In genomic region chr4:101141230-101141629, GRCh38 we compare ENCODE assay signal across 23 cellular contexts.
A peak's percentile ranks its signal among the peaks of the same experiment; 100 is the strongest.
DNase-seq lines count a peak whose midpoint lies in the region; ATAC-seq and TF ChIP-seq lines count a peak whose summit lies in the region.
"Had no signal": no experiment of that assay in that cellular context is flagged by ENCODE, and none has a peak within 500 bp of the region (broad histone marks: within the 10 kb centered on the region; RNA-seq: fewer than 3 reads in every experiment).

No MANE protein-coding gene starts in this region.

- WGBS in H9 (ENCODE audit: extremely low coverage, insufficient read length, low lambda C conversion rate): no CpG with 5 or more reads among the region's 5 CpGs

- H3K9me3 ChIP-seq in H9 (ENCODE audit: control insufficient read depth, low read depth, low read length): no peaks in the 10 kb centered on the region
- no peaks in the 10 kb centered on the region for H3K9me3 ChIP-seq in effector memory CD4-positive, alpha-beta T cell (ENCODE audit: control insufficient read depth, low read length)
- H3K9me3 ChIP-seq: colonic mucosa, prostate gland, vagina had no signal

- H3K9me3 Mint-ChIP-seq in H9: no peaks in the 10 kb centered on the region
- H3K9me3 Mint-ChIP-seq in WTC11: no peaks in the 10 kb centered on the region
- no peaks in the 10 kb centered on the region for H3K9me3 Mint-ChIP-seq in activated naive CD4-positive, alpha-beta T cell treated with anti-CD3 and anti-CD28 coated beads for 36 hours
- H3K9me3 Mint-ChIP-seq: T-cell had no signal

- H3K27me3 Mint-ChIP-seq in H9 (ENCODE audit: low read depth): no peaks in the 10 kb centered on the region
- no peaks in the 10 kb centered on the region for H3K27me3 Mint-ChIP-seq in WTC11 (ENCODE audit: low read depth)
- H3K27me3 Mint-ChIP-seq in activated naive CD4-positive, alpha-beta T cell treated with anti-CD3 and anti-CD28 coated beads for 36 hours (ENCODE audit: low read depth): no peaks in the 10 kb centered on the region
- H3K27me3 Mint-ChIP-seq: T-cell had no signal

- H3K14ac ChIP-seq in H9 (ENCODE audit: insufficient read depth, low read length): no peak overlapping the region

- CTCF ChIA-PET in WTC11 (lab: Charles Lee): no interaction called here
- CTCF ChIA-PET in activated naive CD4-positive, alpha-beta T cell treated with anti-CD3 and anti-CD28 coated beads for 36 hours (lab: Charles Lee): no interaction called here

- H4K8ac ChIP-seq in H9 (replicated peaks; ENCODE audit: insufficient read length, low read depth, low read length): no peak overlapping the region

- H4K20me1 ChIP-seq in H9 (ENCODE audit: control insufficient read depth, insufficient read depth, insufficient read length): no peaks in the 10 kb centered on the region

- H3K79me2 ChIP-seq in H9 (ENCODE audit: insufficient read depth, low read length): no peaks in the 10 kb centered on the region

- H2BK15ac ChIP-seq in H9 (ENCODE audit: low read depth, low read length): no peak overlapping the region

- H3K23me2 ChIP-seq in H9 (ENCODE audit: insufficient read length, low read depth, low read length, poor library complexity, severe bottlenecking): no peaks in the 10 kb centered on the region

- TF ChIP-seq CTCF in GM12865 (IDR thresholded peaks at IDR 0.05; ENCODE audit: insufficient read depth, low read depth, low read length, missing control alignments) (no peak), H9 (conservative IDR thresholded peaks at IDR 0.05) (no peak), WTC11 (IDR thresholded peaks at IDR 0.05) (no peak)

- H3K27me3 ChIP-seq in H9 (ENCODE audit: insufficient read depth, low read length): no peaks in the 10 kb centered on the region
- H3K27me3 ChIP-seq in effector memory CD4-positive, alpha-beta T cell (replicated peaks; ENCODE audit: control insufficient read depth, insufficient read depth, low read length, poor library complexity, severe bottlenecking): no peaks in the 10 kb centered on the region
- H3K27me3 ChIP-seq: colonic mucosa, vagina had no signal

- intact Hi-C loops in activated naive CD4-positive, alpha-beta T cell treated with anti-CD3 and anti-CD28 coated beads for 36 hours (cut with micrococcal nuclease): no loop called here

- H2BK20ac ChIP-seq in H9 (ENCODE audit: low read depth, low read length, poor library complexity, severe bottlenecking): no peak overlapping the region

- H3K36me3 ChIP-seq in effector memory CD4-positive, alpha-beta T cell (ENCODE audit: control insufficient read depth, insufficient read depth, low read length): no peaks in the 10 kb centered on the region
- H3K36me3 ChIP-seq: colonic mucosa, prostate gland, vagina had no signal

- H3K4me3 ChIP-seq in GM12865 (ENCODE audit: low read depth, low read length): no peak overlapping the region
- H3K4me3 ChIP-seq in effector memory CD4-positive, alpha-beta T cell (ENCODE audit: insufficient read depth, low read depth, low read length, poor library complexity, severe bottlenecking): no peak overlapping the region
- H3K4me3 ChIP-seq: colonic mucosa, prostate gland, skin epidermis, vagina had no signal

- H4K91ac ChIP-seq in H9 (ENCODE audit: insufficient read length, low read depth, low read length): no peak overlapping the region

- peak overlapping the region in 2 of 3 experiments; percentile 1 to 13; a peak in 4 of 7 replicates for H3K27ac Mint-ChIP-seq in H9
- peak overlapping the region; percentile 19 for H3K27ac Mint-ChIP-seq in WTC11
- H3K27ac Mint-ChIP-seq in activated naive CD4-positive, alpha-beta T cell treated with anti-CD3 and anti-CD28 coated beads for 36 hours: no peak overlapping the region
- H3K27ac Mint-ChIP-seq: activated naive CD4-positive, alpha-beta T cell treated with anti-CD3 and anti-CD28 coated beads, Interleukin-2, amount 50 U/mL, for 72 hours; T-cell had no signal

- H3K4me1 Mint-ChIP-seq in H9 (peaks cover 5 to 12% of the 10 kb centered on the region in 2 experiments; a peak in 2 of 4 replicates), WTC11 (peaks cover 13% of the 10 kb centered on the region)
- H3K4me1 Mint-ChIP-seq in activated naive CD4-positive, alpha-beta T cell treated with anti-CD3 and anti-CD28 coated beads for 36 hours (ENCODE audit: low read depth): peaks cover 12% of the 10 kb centered on the region

- H3K27ac ChIP-seq in H9 (ENCODE audit: insufficient read length, low read depth, low read length): no peak overlapping the region
- H3K27ac ChIP-seq in effector memory CD4-positive, alpha-beta T cell (ENCODE audit: insufficient read depth, low read length, poor library complexity, severe bottlenecking): no peak overlapping the region
- H3K27ac ChIP-seq: colonic mucosa, prostate gland, skin epidermis, vagina had no signal

- peak; percentile 38 for ATAC-seq in HG03175 (IDR thresholded peaks at IDR 0.05; ENCODE audit: unreplicated experiment)
- no peak for ATAC-seq in WTC11
- no peak for ATAC-seq in GM18519 (IDR thresholded peaks at IDR 0.05; ENCODE audit: low FRiP score, unreplicated experiment)
- ATAC-seq: activated naive CD4-positive, alpha-beta T cell treated with anti-CD3 and anti-CD28 coated beads, Interleukin-2, amount 50 U/mL, for 72 hours; HepG2; T-cell had no signal

- no peak overlapping the region for H2AFZ ChIP-seq in H9 (ENCODE audit: low read length)

- DNase-seq in GM12865 (ENCODE audit: low read depth) (peak; percentile 12), H9 (no peak), WTC11 (ENCODE audit: low spot score) (no peak)
- DNase-seq in central memory CD4-positive, alpha-beta T cell: no peak
- DNase-seq in effector memory CD4-positive, alpha-beta T cell: no peak
- DNase-seq in activated naive CD4-positive, alpha-beta T cell treated with anti-CD3 and anti-CD28 coated beads for 36 hours: no peak
- DNase-seq: activated T-cell treated with anti-CD3 and anti-CD28 coated beads, Interleukin-2, amount 50 U/mL, for 48 hours; colonic mucosa; hypothalamus; kidney; mesenchymal stem cell; NCI-H187 treated with DMSO at 0.1 percent for 48 hours; NCI-H510A; SHP77; stimulated activated CD4-positive, alpha-beta T cell treated with anti-CD3 and anti-CD28 coated beads, Interleukin-2, amount 100 ng/mL, for 48 hours; T-cell had no signal

- no peak overlapping the region for H3K56ac ChIP-seq in H9 (ENCODE audit: insufficient read length, low read depth, low read length)

- no peak overlapping the region for H2BK12ac ChIP-seq in H9 (ENCODE audit: insufficient read length, low read depth, low read length)

- H3K18ac ChIP-seq in H9 (ENCODE audit: insufficient read length, low read depth, low read length): no peak overlapping the region

- no peak overlapping the region for H4K5ac ChIP-seq in H9 (ENCODE audit: insufficient read length, low read depth, low read length)

- no peak overlapping the region for H3K4me3 Mint-ChIP-seq in H9
- H3K4me3 Mint-ChIP-seq in WTC11: no peak overlapping the region
- no peak overlapping the region for H3K4me3 Mint-ChIP-seq in activated naive CD4-positive, alpha-beta T cell treated with anti-CD3 and anti-CD28 coated beads for 36 hours
- H3K4me3 Mint-ChIP-seq: T-cell had no signal

- H3K4ac ChIP-seq in H9 (ENCODE audit: low read depth, low read length): no peak overlapping the region

- H2BK5ac ChIP-seq in H9 (ENCODE audit: insufficient read length, low read length): no peak overlapping the region

- POLR2A ChIA-PET in WTC11 (lab: Charles Lee): no interaction called here

- no peaks in the 10 kb centered on the region; the same call in 1 of the 2 replicates for H3K4me1 ChIP-seq in H9 (ENCODE audit: insufficient read depth, low read length)
- H3K4me1 ChIP-seq in effector memory CD4-positive, alpha-beta T cell (ENCODE audit: control insufficient read depth, insufficient read depth, low read length, poor library complexity, severe bottlenecking): peaks cover 5% of the 10 kb centered on the region
- H3K4me1 ChIP-seq: colonic mucosa, prostate gland had no signal

- H3K36me3 Mint-ChIP-seq in H9 (ENCODE audit: insufficient read depth in 1 of 3, low read depth in 3 of 3): no peaks in the 10 kb centered on the region
- H3K36me3 Mint-ChIP-seq in WTC11: no peaks in the 10 kb centered on the region
- no peaks in the 10 kb centered on the region for H3K36me3 Mint-ChIP-seq in activated naive CD4-positive, alpha-beta T cell treated with anti-CD3 and anti-CD28 coated beads for 36 hours (ENCODE audit: low read depth)

- no peak overlapping the region for H2AK5ac ChIP-seq in H9 (ENCODE audit: insufficient read length, low read length)

- no peak overlapping the region for H3K23ac ChIP-seq in H9 (ENCODE audit: insufficient read length, low read depth, low read length)

- H3T11ph ChIP-seq in H9 (ENCODE audit: low read length): no peak overlapping the region

- no peak overlapping the region for H3K4me2 ChIP-seq in H9 (ENCODE audit: insufficient read depth, insufficient read length, low read length)

- no peak overlapping the region for H3K9ac ChIP-seq in H9 (ENCODE audit: extremely low read depth, insufficient read length, low read length)

- H3K79me1 ChIP-seq in H9 (ENCODE audit: insufficient read depth, low read depth, low read length, poor library complexity, severe bottlenecking): no peaks in the 10 kb centered on the region

- no peak overlapping the region for H2BK120ac ChIP-seq in H9 (ENCODE audit: low read depth, low read length, poor library complexity, severe bottlenecking)

TF ChIP-seq in WTC11, 78 proteins besides CTCF, POLR2A, EP300 and RAD21 (continues in another document):
- TF ChIP-seq MYBL2 (CRISPR knock-in tag; IDR thresholded peaks at IDR 0.05): no peak
- TF ChIP-seq ZBTB43 (CRISPR knock-in tag; IDR thresholded peaks at IDR 0.05): no peak
- no peak for TF ChIP-seq E2F1 (CRISPR knock-in tag; IDR thresholded peaks at IDR 0.05)
